19 cellular contexts compared by ENCODE assay signal in genomic region chr4:10495651-10496050, GRCh38. TPM values are rescaled to one million over a fixed set of nuclear protein-coding genes. Genes with fewer than 3 reads are reported as not detected.
DNase-seq lines count a peak whose midpoint lies in the region; ATAC-seq, FAIRE-seq and TF ChIP-seq lines count a peak whose summit lies in the region.
"Had no signal": no experiment of that assay in that cellular context is flagged by ENCODE, and none has a peak within 500 bp of the region (broad histone marks: within the 10 kb centered on the region; RNA-seq: fewer than 3 reads in every experiment).

No MANE protein-coding gene starts in this region.

- H3K4me3 Mint-ChIP-seq in neural progenitor cell = no peak overlapping the region
- H3K4me3 Mint-ChIP-seq: IgD-negative memory B cell had no signal

- no peak overlapping the region for H3K27ac Mint-ChIP-seq in neural progenitor cell
- H3K27ac Mint-ChIP-seq: IgD-negative memory B cell had no signal

- no peaks in the 10 kb centered on the region for H3K4me1 ChIP-seq in BE2C
- peaks cover 41% of the 10 kb centered on the region for H3K4me1 ChIP-seq in HUES6 (ENCODE audit: control insufficient read depth, insufficient read depth, low read length)
- H3K4me1 ChIP-seq in H1 (replicated peaks in 1 of 4; ENCODE audit: control insufficient read depth in 3 of 4, insufficient read depth in 4 of 4, low read length in 3 of 4) = peaks cover 6 to 24% (median 16%) of the 10 kb centered on the region in 4 experiments; a peak in 6 of 7 replicates
- H3K4me1 ChIP-seq in neural progenitor cell = peaks cover 55% of the 10 kb centered on the region
- H3K4me1 ChIP-seq: SJSA1 had no signal

- H3K27me3 Mint-ChIP-seq in neural progenitor cell (ENCODE audit: insufficient read depth, low read depth) = peaks cover 6% of the 10 kb centered on the region
- H3K27me3 Mint-ChIP-seq: IgD-negative memory B cell had no signal

- CTCF ChIA-PET in H1 (lab: Charles Lee; ENCODE audit: partially characterized antibody) = interaction anchor here (0.9 to 1.9 kb wide), 5 partner anchors 11 to 34 kb away, joined by 3 to 6 read pairs (median 3); no protein-coding TSS in a partner anchor

- WGBS in H1 (ENCODE audit: extremely low coverage in 1 of 2, insufficient coverage in 1 of 2, insufficient read length in 1 of 2, insufficient replicate concordance in 2 of 2, low coverage in 1 of 2, low lambda C conversion rate in 2 of 2, missing lambda C conversion rate in 1 of 2), 2 experiments = 43% methylated on average over 8 of the region's 8 CpGs; no CpG with 5 or more reads in 1 of the 2 experiments

- H3K27me3 ChIP-seq in BE2C (no peaks in the 10 kb centered on the region), HUES6 (ENCODE audit: control insufficient read depth, insufficient read depth, low read length) (no peaks in the 10 kb centered on the region), H1 (replicated peaks in 1 of 4; ENCODE audit: control insufficient read depth in 3 of 4, extremely low read depth in 1 of 4, insufficient read depth in 3 of 4, low read length in 3 of 4) (peaks cover 3 to 21% (median 11%) of the 10 kb centered on the region in 4 experiments; a peak in 6 of 7 replicates), neural progenitor cell (no peaks in the 10 kb centered on the region)
- H3K27me3 ChIP-seq: BLaER1 treated with 17β-estradiol and CSF1 and Interleukin-3, amounts not matched to agents 10 nM and 100 nM; SJSA1 had no signal

- H4K5ac ChIP-seq in H1 (ENCODE audit: insufficient read length, low read depth, low read length) = no peak overlapping the region

- no peak for FAIRE-seq in H1 (lab: Jason Lieb, UNC)
- FAIRE-seq: A204.1, G401.6 had no signal

- TF ChIP-seq CTCF in BE2C (IDR thresholded peaks at IDR 0.05; ENCODE audit: low read depth, low read length) = no peak
- no peak for TF ChIP-seq CTCF in H1 (IDR thresholded peaks at IDR 0.05; ENCODE audit: control extremely low read depth in 1 of 3, insufficient read depth in 1 of 3, low read depth in 1 of 3, low read length in 3 of 3)
- TF ChIP-seq CTCF in neural progenitor cell (IDR thresholded peaks at IDR 0.05) = no peak

- no peak overlapping the region for H3K23ac ChIP-seq in H1 (ENCODE audit: insufficient read length)

- ATAC-seq in HG02970 (IDR thresholded peaks at IDR 0.05; ENCODE audit: low FRiP score, unreplicated experiment) = no peak
- ATAC-seq: Panc1 had no signal

- DNase-seq in BE2C (peak; percentile 9), H1 (ENCODE audit: low read depth in 1 of 2, low spot score in 2 of 2) (no peak), neural progenitor cell (ENCODE audit: low spot score) (no peak), anterior cingulate cortex (lab: John Stamatoyannopoulos, UW) (no peak), NCI-H2107 treated with DMSO at 0.1 percent for 48 hours (lab: John Stamatoyannopoulos, UW; ENCODE audit: unreplicated experiment) (no peak)
- DNase-seq: DMS 273 treated with DMSO at 0.1 percent for 48 hours, DND-41, GOT3, MM.1S, NCI-H1092 treated with DMSO at 0.1 percent for 48 hours, NCI-H2081 treated with DMSO at 0.1 percent for 48 hours had no signal

- H2AFZ ChIP-seq in H1 (ENCODE audit: low read length) (no peak overlapping the region), neural progenitor cell (replicated peaks) (no peak overlapping the region)

- H3K27ac ChIP-seq in HUES6 (ENCODE audit: low read depth, low read length) = peak overlapping the region; percentile 60; the same call in 1 of the 2 replicates
- no peak overlapping the region for H3K27ac ChIP-seq in H1 (ENCODE audit: low read depth, low read length)
- peak overlapping the region; percentile 89 for H3K27ac ChIP-seq in neural progenitor cell
- H3K27ac ChIP-seq: BLaER1 treated with 17β-estradiol and CSF1 and Interleukin-3, amounts not matched to agents 10 nM and 100 nM; SJSA1 had no signal

- H4K20me1 ChIP-seq in H1 (replicated peaks in 1 of 2; ENCODE audit: control insufficient read depth in 1 of 2, insufficient read depth in 2 of 2, low read length in 2 of 2) = peaks cover 0 to 2% of the 10 kb centered on the region in 2 experiments
- no peaks in the 10 kb centered on the region for H4K20me1 ChIP-seq in neural progenitor cell (ENCODE audit: low read depth)
- H4K20me1 ChIP-seq: BLaER1 treated with 17β-estradiol and CSF1 and Interleukin-3, amounts not matched to agents 10 nM and 100 nM had no signal

- peak overlapping the region; percentile 77 for H2BK20ac ChIP-seq in H1 (ENCODE audit: low read length)

- peaks cover 35% of the 10 kb centered on the region for H3K4me1 Mint-ChIP-seq in neural progenitor cell
- H3K4me1 Mint-ChIP-seq: IgD-negative memory B cell had no signal

- H3K14ac ChIP-seq in H1 (ENCODE audit: insufficient read length) = no peak overlapping the region

- H4K91ac ChIP-seq in H1 (replicated peaks; ENCODE audit: insufficient read length, low read length) = peak overlapping the region; percentile 72

- peak overlapping the region; percentile 82; the same call in 1 of the 2 replicates for H2BK5ac ChIP-seq in H1 (ENCODE audit: low read depth, low read length)

- H3K4me2 ChIP-seq in H1 (ENCODE audit: insufficient read depth in 1 of 2, low read depth in 2 of 2, low read length in 2 of 2) (peak overlapping the region; percentile 43 to 48), neural progenitor cell (peak overlapping the region; percentile 74)

- peak overlapping the region; percentile 84 for H2BK12ac ChIP-seq in H1 (ENCODE audit: low read depth, low read length)

- no peak overlapping the region for H2BK15ac ChIP-seq in H1 (ENCODE audit: low read length)

- peak overlapping the region; percentile 85 for H3K18ac ChIP-seq in H1 (ENCODE audit: extremely low read depth, low read length)

- H3K56ac ChIP-seq in H1 (replicated peaks; ENCODE audit: insufficient read length, low read depth, low read length) = no peak overlapping the region

- TF ChIP-seq EP300 in H1 (IDR thresholded peaks at IDR 0.05; ENCODE audit: borderline replicate concordance in 1 of 2, low read depth in 2 of 2, low read length in 2 of 2) = no peak

- no peak overlapping the region for H4K8ac ChIP-seq in H1 (ENCODE audit: extremely low read depth, insufficient read depth, low read length)

- H2BK120ac ChIP-seq in H1 (replicated peaks; ENCODE audit: low read depth, low read length) = peak overlapping the region; percentile 88

- POLR2A ChIA-PET in H1 (lab: Charles Lee; ENCODE audit: partially characterized antibody) = interaction anchor here (0.9 to 1.2 kb wide), 7 partner anchors 9 to 379 kb away, joined by 3 to 5 read pairs (median 4); partner anchors contain the start of genes WDR1 and ZNF518B

- peaks cover 35% of the 10 kb centered on the region for H3F3A ChIP-seq in neural progenitor cell (ENCODE audit: low read depth)

- no peaks in the 10 kb centered on the region for H3K79me1 ChIP-seq in H1 (ENCODE audit: low read depth, low read length)

- no peak for TF ChIP-seq RAD21 in H1 (IDR thresholded peaks at IDR 0.05 in 1 of 2, conservative IDR thresholded peaks at IDR 0.05 in 1 of 2; ENCODE audit: low read depth in 2 of 2, low read length in 2 of 2)

- H3K36me3 ChIP-seq in BE2C (no peaks in the 10 kb centered on the region), HUES6 (ENCODE audit: control insufficient read depth, insufficient read depth, low read length) (no peaks in the 10 kb centered on the region), H1 (ENCODE audit: control insufficient read depth in 2 of 4, insufficient read depth in 4 of 4, low read length in 3 of 4) (no peaks in the 10 kb centered on the region), neural progenitor cell (no peaks in the 10 kb centered on the region)
- H3K36me3 ChIP-seq: BLaER1 treated with 17β-estradiol and CSF1 and Interleukin-3, amounts not matched to agents 10 nM and 100 nM; SJSA1 had no signal

- peaks cover 2% of the 10 kb centered on the region for H3K9me3 Mint-ChIP-seq in neural progenitor cell

- no peak overlapping the region for H3K4me3 ChIP-seq in BE2C (ENCODE audit: low read depth, low read length)
- peak overlapping the region; percentile 5; the same call in 1 of the 2 replicates for H3K4me3 ChIP-seq in HUES6 (ENCODE audit: low read depth, low read length)
- peak overlapping the region in 1 of 4 experiments; percentile 31; a peak in 1 of 8 replicates for H3K4me3 ChIP-seq in H1 (ENCODE audit: extremely low read depth in 1 of 4, insufficient read depth in 2 of 4, low read depth in 3 of 4, low read length in 4 of 4)
- H3K4me3 ChIP-seq in neural progenitor cell = no peak overlapping the region
- H3K4me3 ChIP-seq: BLaER1 treated with 17β-estradiol and CSF1 and Interleukin-3, amounts not matched to agents 10 nM and 100 nM; SJSA1 had no signal

- peak overlapping the region; percentile 32 for H3K9ac ChIP-seq in HUES6 (ENCODE audit: low read length)
- no peak overlapping the region for H3K9ac ChIP-seq in H1 (replicated peaks in 1 of 4; ENCODE audit: extremely low read depth in 1 of 4, low read depth in 3 of 4, low read length in 3 of 4)
- no peak overlapping the region for H3K9ac ChIP-seq in neural progenitor cell
- H3K9ac ChIP-seq: BLaER1 treated with 17β-estradiol and CSF1 and Interleukin-3, amounts not matched to agents 10 nM and 100 nM had no signal

- no peaks in the 10 kb centered on the region for H3K9me3 ChIP-seq in BE2C
- H3K9me3 ChIP-seq in HUES6 (ENCODE audit: control insufficient read depth, insufficient read depth, low read depth, low read length) = no peaks in the 10 kb centered on the region
- H3K9me3 ChIP-seq in H1 (ENCODE audit: insufficient read depth in 2 of 2, low read depth in 1 of 2, low read length in 1 of 2) = no peaks in the 10 kb centered on the region
- no peaks in the 10 kb centered on the region for H3K9me3 ChIP-seq in neural progenitor cell (ENCODE audit: low read depth)
- H3K9me3 ChIP-seq: BLaER1 treated with 17β-estradiol and CSF1 and Interleukin-3, amounts not matched to agents 10 nM and 100 nM; SJSA1 had no signal

- H3K36me3 Mint-ChIP-seq in neural progenitor cell = no peaks in the 10 kb centered on the region

- H3K23me2 ChIP-seq in H1 (ENCODE audit: low read depth, low read length) = no peaks in the 10 kb centered on the region

- no peak overlapping the region for H3K4ac ChIP-seq in H1 (replicated peaks; ENCODE audit: insufficient read length, low read depth, low read length)

- H2AK5ac ChIP-seq in H1 (ENCODE audit: low read depth, low read length) = peak overlapping the region; percentile 84

- no peak for TF ChIP-seq POLR2A in H1 (IDR thresholded peaks at IDR 0.05; ENCODE audit: control extremely low read depth in 1 of 2, low read depth in 2 of 2, low read length in 2 of 2)

- H3K79me2 ChIP-seq in H1 (ENCODE audit: control insufficient read depth in 1 of 2, insufficient read depth in 2 of 2, low read length in 2 of 2) = no peaks in the 10 kb centered on the region
- no peaks in the 10 kb centered on the region for H3K79me2 ChIP-seq in neural progenitor cell (ENCODE audit: low read depth)

RNA-seq across cellular contexts. Expression of gene ZNF518B, which starts 38.4 kb away (rescaled TPM):
- 4.2 TPM for polyA plus RNA-seq in BE2C (2012; ENCODE audit: insufficient read depth, insufficient read length, low read depth)
- 6.4 and 9.0 TPM in 2 replicates for total RNA-seq in H1 (2021; fragmentation: NEBNext Ultra II Directional; extraction: Animal tissue kit (Norgen Biotek cat#: 25700))
- 1.9 and 2.9 TPM in 2 replicates for polyA plus RNA-seq in H1 (2011; rRNA removed)
- 3.2 TPM for polyA plus RNA-seq in H1 (2011; cell fraction: cytosol; rRNA removed)
- polyA plus RNA-seq in H1 (2011; cell fraction: nucleus; rRNA removed) = 2.9 TPM
- polyA plus RNA-seq in H1 (2012, experiment 1 of 2) = 3.9 to 6.0 TPM (median 4.0 TPM) in 4 replicates
- 0.38 TPM for polyA plus RNA-seq in H1 (2012, experiment 2 of 2)
- polyA plus RNA-seq in H1 (2013, experiment 1 of 2) = 3.3 TPM
- polyA plus RNA-seq in H1 (2013, experiment 2 of 2) = 3.2 TPM
- 11.6 and 12.6 TPM in 2 replicates for polyA minus RNA-seq in H1 (2011; rRNA and poly(A)+ RNA removed)
- polyA minus RNA-seq in H1 (2011; cell fraction: cytosol; rRNA and poly(A)+ RNA removed) = 16.7 TPM
- 20.8 TPM for polyA minus RNA-seq in H1 (2011; cell fraction: nucleus; rRNA and poly(A)+ RNA removed)
- 85.8 and 158 TPM in 2 replicates for total RNA-seq in neural progenitor cell (ENCODE audit: low replicate concordance)
